ENCODE assay signal across 24 cellular contexts in genomic region chr2:11873766-11874165, GRCh38.
DNase-seq lines count a peak whose midpoint lies in the region; ATAC-seq and TF ChIP-seq lines count a peak whose summit lies in the region.
"Had no signal": no experiment of that assay in that cellular context is flagged by ENCODE, and none has a peak within 500 bp of the region (broad histone marks: within the 10 kb centered on the region; RNA-seq: fewer than 3 reads in every experiment).

No MANE protein-coding gene starts in this region.

- H3K4me3 ChIP-seq in GM23248 (no peak overlapping the region), epithelial cell of esophagus (ENCODE audit: low read length) (no peak overlapping the region), neuronal stem cell (ENCODE audit: low read length in 2 of 2) (no peak overlapping the region), HAP-1 (no peak overlapping the region)
- H3K4me3 ChIP-seq: ascending aorta, esophagus muscularis mucosa, heart right ventricle, SJCRH30, transverse colon had no signal

- no peak overlapping the region for H3K4me2 ChIP-seq in GM23248 (ENCODE audit: unreplicated experiment)
- no peak overlapping the region for H3K4me2 ChIP-seq in neuronal stem cell (ENCODE audit: insufficient read depth, low read length, poor library complexity, severe bottlenecking)

- H3K4me1 ChIP-seq in GM23248 (ENCODE audit: insufficient read depth) = 0 out of 2 replicates have a peak, but pooled peaks cover 4% of the 10 kb centered on the region
- peaks cover 0 to 10% of the 10 kb centered on the region in 2 donors for H3K4me1 ChIP-seq in neuronal stem cell (ENCODE audit: control insufficient read depth in 2 of 2, insufficient read depth in 1 of 2, low read depth in 1 of 2, low read length in 2 of 2)
- H3K4me1 ChIP-seq in HAP-1 = no peaks in the 10 kb centered on the region
- H3K4me1 ChIP-seq: ascending aorta, SJCRH30 had no signal

- no peaks in the 10 kb centered on the region for H3K9me2 ChIP-seq in GM23248 (ENCODE audit: insufficient read depth)

- no peak overlapping the region for H4K8ac ChIP-seq in neuronal stem cell (ENCODE audit: low read depth, low read length)

- no peak overlapping the region for H2BK15ac ChIP-seq in neuronal stem cell (ENCODE audit: low read length)

- H3K79me1 ChIP-seq in neuronal stem cell (ENCODE audit: low read depth, low read length) = no peaks in the 10 kb centered on the region

- H3K23ac ChIP-seq in neuronal stem cell (ENCODE audit: low read depth, low read length, poor library complexity) = no peak overlapping the region

- no peak overlapping the region for H3K14ac ChIP-seq in neuronal stem cell (ENCODE audit: low read length)

- H3F3A ChIP-seq in GM23248 (ENCODE audit: insufficient read depth) = no peaks in the 10 kb centered on the region

- H3K9ac ChIP-seq in GM23248 (no peak overlapping the region), neuronal stem cell (ENCODE audit: low read depth, low read length, poor library complexity) (no peak overlapping the region)

- 4 to 10% methylated on average over 5 of the region's 5 CpGs for WGBS in GM23248 (ENCODE audit: low coverage in 1 of 2, low lambda C conversion rate in 2 of 2, missing lambda C conversion rate in 2 of 2), 2 experiments
- WGBS in neuronal stem cell (ENCODE audit: extremely low coverage in 2 of 2, insufficient read length in 2 of 2, insufficient replicate concordance in 1 of 2), 2 donors = no CpG with 5 or more reads among the region's 5 CpGs

- H3K79me2 ChIP-seq in GM23248 (ENCODE audit: insufficient read depth) = no peaks in the 10 kb centered on the region

- no peak for ATAC-seq in HG03469 (IDR thresholded peaks at IDR 0.05; ENCODE audit: unreplicated experiment)
- no peak for ATAC-seq in HG02588 (IDR thresholded peaks at IDR 0.05; ENCODE audit: unreplicated experiment)
- ATAC-seq: heart right ventricle; right cardiac atrium; stimulated activated naive B cell treated with anti-CD40 and anti-IgM and Interleukin-4, amounts not matched to agents 10 μg/mL and 1 μg/mL and 100 μg/mL, for 72 hours had no signal

- peak; percentile 31 for DNase-seq in GM23248
- DNase-seq in NOMO-1 treated with dmso at 0.1 percent for 144 hours (lab: John Stamatoyannopoulos, UW; ENCODE audit: unreplicated experiment) = peak; percentile 13
- DNase-seq in epithelial cell of esophagus (ENCODE audit: low read depth) = peak; percentile 59
- DNase-seq in neuronal stem cell (ENCODE audit: low spot score) = no peak
- no peak for DNase-seq in HAP-1 (ENCODE audit: low spot score in 2 of 2)
- DNase-seq: activated CD4-positive, alpha-beta memory T cell treated with anti-CD3 and anti-CD28 coated beads, Interleukin-2, amount 10 ng/mL, durations not matched to agents 7 days and 5 days; activated CD4-positive, CD25-positive, alpha-beta regulatory T cell; activated naive CD4-positive, alpha-beta T cell treated with Interleukin-2 at 50 U/mL for 16 hours; activated T-cell treated with anti-CD3 and anti-CD28 coated beads, Interleukin-2, amount 50 U/mL, for 1 hour; cerebellar nuclear complex; effector CD4-positive, alpha-beta T cell; GDM1; heart right ventricle; Karpas-422; NCI-H1417; NCI-H524; right cardiac atrium; SJCRH30; stimulated activated naive B cell treated with anti-CD40 and anti-IgM and Interleukin-4, amounts not matched to agents 10 μg/mL and 1 μg/mL and 100 μg/mL, for 72 hours; transverse colon had no signal

- H2AFZ ChIP-seq in GM23248 (no peak overlapping the region), neuronal stem cell (ENCODE audit: low read length) (peak overlapping the region; percentile 18)

- no peaks in the 10 kb centered on the region for H3K36me3 ChIP-seq in GM23248 (ENCODE audit: low read depth)
- H3K36me3 ChIP-seq in neuronal stem cell (replicated peaks in 1 of 2; ENCODE audit: control insufficient read depth in 2 of 2, insufficient read depth in 2 of 2, low read length in 2 of 2) = no peaks in the 10 kb centered on the region
- no peaks in the 10 kb centered on the region for H3K36me3 ChIP-seq in HAP-1 (replicated peaks)
- H3K36me3 ChIP-seq: ascending aorta, esophagus muscularis mucosa, heart right ventricle, SJCRH30, transverse colon had no signal

- H2BK5ac ChIP-seq in neuronal stem cell (ENCODE audit: low read length) = no peak overlapping the region

- no peak overlapping the region for H2BK12ac ChIP-seq in neuronal stem cell (ENCODE audit: low read length)

- H3K27ac ChIP-seq in GM23248 (no peak overlapping the region), neuronal stem cell (replicated peaks; ENCODE audit: low read length) (no peak overlapping the region)
- H3K27ac ChIP-seq: ascending aorta, esophagus muscularis mucosa, heart right ventricle, SJCRH30, transverse colon had no signal

- H3K9me3 ChIP-seq in GM23248 (ENCODE audit: low read depth) (no peaks in the 10 kb centered on the region), neuronal stem cell (replicated peaks in 1 of 2; ENCODE audit: control insufficient read depth in 2 of 2, insufficient read depth in 1 of 2, low read depth in 1 of 2, low read length in 2 of 2) (peaks cover 0 to 6% of the 10 kb centered on the region in 2 donors), HAP-1 (no peaks in the 10 kb centered on the region)
- H3K9me3 ChIP-seq: ascending aorta, esophagus muscularis mucosa, heart right ventricle, SJCRH30, transverse colon had no signal

- no peaks in the 10 kb centered on the region for H4K20me1 ChIP-seq in GM23248 (ENCODE audit: insufficient read depth)

- H3K4ac ChIP-seq in neuronal stem cell (ENCODE audit: low read length) = no peak overlapping the region

- H2AK5ac ChIP-seq in neuronal stem cell (ENCODE audit: low read depth, low read length) = no peak overlapping the region

- H3K27me3 ChIP-seq in GM23248 (replicated peaks; ENCODE audit: insufficient read depth) (peaks cover 13% of the 10 kb centered on the region), neuronal stem cell (ENCODE audit: control insufficient read depth in 3 of 3, insufficient read depth in 3 of 3, low read depth in 1 of 3, low read length in 3 of 3) (no peaks in the 10 kb centered on the region), HAP-1 (ENCODE audit: low read depth) (0 out of 2 replicates have a peak, but pooled peaks cover 3% of the 10 kb centered on the region)
- H3K27me3 ChIP-seq: ascending aorta, esophagus muscularis mucosa, heart right ventricle, SJCRH30, transverse colon had no signal

- no peak overlapping the region for H3K18ac ChIP-seq in neuronal stem cell (ENCODE audit: low read length)

- no peak overlapping the region for H4K91ac ChIP-seq in neuronal stem cell (ENCODE audit: low read depth, low read length, poor library complexity)

- in situ Hi-C loops in GM23248 (cut with MboI) (no loop called here), HAP-1 (cut with MboI; ENCODE audit: low sequenced_read_pairs) (loop anchor here (25.0 kb wide), 1 partner anchor 1139 kb away; no protein-coding TSS in a partner anchor)

- TF ChIP-seq CTCF in epithelial cell of esophagus (IDR thresholded peaks at IDR 0.05; ENCODE audit: insufficient read depth, low read depth, low read length, missing control alignments) = no peak

- H2BK120ac ChIP-seq in neuronal stem cell (ENCODE audit: low read depth, low read length) = no peak overlapping the region

Comparison
In these comparisons a context has a peak if more than half of its experiments do, and no peak if none do; other contexts are left out.
1. DNase-seq: peak in GM23248 (single experiment), NOMO-1 treated with dmso at 0.1 percent for 144 hours (single experiment) and epithelial cell of esophagus (single experiment); none in neuronal stem cell (single experiment) and HAP-1 (0 of 2).